Comparison of ENCODE assay signal across 23 cellular contexts in genomic region chr18:44862112-44862511, GRCh38.
DNase-seq lines count a peak whose midpoint lies in the region; ATAC-seq, FAIRE-seq and TF ChIP-seq lines count a peak whose summit lies in the region.
"Had no signal": no experiment of that assay in that cellular context is flagged by ENCODE, and none has a peak within 500 bp of the region (broad histone marks: within the 10 kb centered on the region; RNA-seq: fewer than 3 reads in every experiment).

No MANE protein-coding gene starts in this region.

- peak overlapping the region; percentile 3 for H3K27ac ChIP-seq in epithelial cell of prostate
- H3K27ac ChIP-seq: 22Rv1; A549; BLaER1 treated with 17β-estradiol and CSF1 and Interleukin-3, amounts not matched to agents 10 nM and 100 nM; C4-2B had no signal

- H3K27me3 Mint-ChIP-seq in memory B cell, result no peaks in the 10 kb centered on the region
- no peaks in the 10 kb centered on the region for H3K27me3 Mint-ChIP-seq in stimulated activated naive B cell treated with anti-CD40 and anti-IgM and Interleukin-4, amounts not matched to agents 10 μg/mL and 1 μg/mL and 100 μg/mL, for 72 hours
- H3K27me3 Mint-ChIP-seq: B cell; CD4-positive, alpha-beta T cell had no signal

- no peaks in the 10 kb centered on the region for H3K36me3 ChIP-seq in bronchial epithelial cell (ENCODE audit: control insufficient read depth, insufficient read depth, low read length)
- H3K36me3 ChIP-seq: BLaER1 treated with 17β-estradiol and CSF1 and Interleukin-3, amounts not matched to agents 10 nM and 100 nM had no signal

- H3K4me3 Mint-ChIP-seq in memory B cell, result no peak overlapping the region
- no peak overlapping the region for H3K4me3 Mint-ChIP-seq in stimulated activated naive B cell treated with anti-CD40 and anti-IgM and Interleukin-4, amounts not matched to agents 10 μg/mL and 1 μg/mL and 100 μg/mL, for 72 hours
- H3K4me3 Mint-ChIP-seq: B cell; CD4-positive, alpha-beta T cell; CD8-positive, alpha-beta T cell had no signal

- no peak for FAIRE-seq in bronchial epithelial cell (lab: Jason Lieb, UNC)
- FAIRE-seq: A549, D721Med, G401.6, GM12891, GM19239 had no signal

- ATAC-seq in memory B cell (ENCODE audit: low read depth), result no peak
- peak; percentile 10 to 42 for ATAC-seq in stimulated activated naive B cell treated with anti-CD40 and anti-IgM and Interleukin-4, amounts not matched to agents 10 μg/mL and 1 μg/mL and 100 μg/mL, for 72 hours (replicated peaks)
- ATAC-seq in HG03045 (IDR thresholded peaks at IDR 0.05; ENCODE audit: unreplicated experiment), result no peak
- no peak for ATAC-seq in GM21390 (IDR thresholded peaks at IDR 0.05; ENCODE audit: unreplicated experiment)
- ATAC-seq: A549; CD8-positive, alpha-beta T cell had no signal

- H3K27ac Mint-ChIP-seq in memory B cell, result peak overlapping the region; percentile 28
- H3K27ac Mint-ChIP-seq in stimulated activated naive B cell treated with anti-CD40 and anti-IgM and Interleukin-4, amounts not matched to agents 10 μg/mL and 1 μg/mL and 100 μg/mL, for 72 hours, result peak overlapping the region; percentile 44
- H3K27ac Mint-ChIP-seq: B cell; CD4-positive, alpha-beta T cell; CD8-positive, alpha-beta T cell had no signal

- no peaks in the 10 kb centered on the region for H3K27me3 ChIP-seq in bronchial epithelial cell (ENCODE audit: control insufficient read depth, insufficient read depth, low read length)
- H3K27me3 ChIP-seq: BLaER1 treated with 17β-estradiol and CSF1 and Interleukin-3, amounts not matched to agents 10 nM and 100 nM had no signal

- peaks cover 46% of the 10 kb centered on the region for H3K4me1 Mint-ChIP-seq in memory B cell
- H3K4me1 Mint-ChIP-seq in stimulated activated naive B cell treated with anti-CD40 and anti-IgM and Interleukin-4, amounts not matched to agents 10 μg/mL and 1 μg/mL and 100 μg/mL, for 72 hours, result peaks cover 49 to 81% of the 10 kb centered on the region in 2 donors

- no peak for TF ChIP-seq CTCF in bronchial epithelial cell (IDR thresholded peaks at IDR 0.05; ENCODE audit: insufficient read depth, low read length, severe bottlenecking)

- H3K36me3 Mint-ChIP-seq in memory B cell, result peaks cover 11% of the 10 kb centered on the region
- peaks cover 40 to 62% of the 10 kb centered on the region in 2 donors for H3K36me3 Mint-ChIP-seq in stimulated activated naive B cell treated with anti-CD40 and anti-IgM and Interleukin-4, amounts not matched to agents 10 μg/mL and 1 μg/mL and 100 μg/mL, for 72 hours
- H3K36me3 Mint-ChIP-seq: CD8-positive, alpha-beta T cell had no signal

- H3K4me3 ChIP-seq in bronchial epithelial cell (ENCODE audit: low read depth, low read length), result no peak overlapping the region
- H3K4me3 ChIP-seq: A549; BLaER1 treated with 17β-estradiol and CSF1 and Interleukin-3, amounts not matched to agents 10 nM and 100 nM had no signal

- no peaks in the 10 kb centered on the region for H3K9me3 Mint-ChIP-seq in memory B cell
- H3K9me3 Mint-ChIP-seq in stimulated activated naive B cell treated with anti-CD40 and anti-IgM and Interleukin-4, amounts not matched to agents 10 μg/mL and 1 μg/mL and 100 μg/mL, for 72 hours, result no peaks in the 10 kb centered on the region
- H3K9me3 Mint-ChIP-seq: CD4-positive, alpha-beta T cell; CD8-positive, alpha-beta T cell had no signal

- peak; percentile 61 for DNase-seq in bronchial epithelial cell (ENCODE audit: low read depth)
- DNase-seq in epithelial cell of prostate (ENCODE audit: low read depth, low spot score), result no peak
- DNase-seq in memory B cell (ENCODE audit: low spot score in 2 of 2), result no peak
- DNase-seq in stimulated activated naive B cell treated with anti-CD40 and anti-IgM and Interleukin-4, amounts not matched to agents 10 μg/mL and 1 μg/mL and 100 μg/mL, for 72 hours, result no peak
- no peak for DNase-seq in NCI-H1092 treated with DMSO at 0.1 percent for 48 hours (lab: John Stamatoyannopoulos, UW)
- DNase-seq: AML-193; Caco-2; Calu3; CD4-positive, alpha-beta T cell; CD8-positive, alpha-beta T cell; DMS79 treated with DMSO at 0.1 percent for 48 hours; GF-D8 had no signal

Comparison
In these comparisons a context has a peak if more than half of its experiments do, and no peak if none do; other contexts are left out.
1. ATAC-seq: peak in stimulated activated naive B cell treated with anti-CD40 and anti-IgM and Interleukin-4, amounts not matched to agents 10 μg/mL and 1 μg/mL and 100 μg/mL, for 72 hours (2 of 2); none in memory B cell (single experiment), HG03045 (single experiment) and GM21390 (single experiment).